9 cellular contexts compared by ENCODE assay signal in genomic region chr10:84177541-84178386, GRCh38. TPM values are rescaled to one million over a fixed set of nuclear protein-coding genes. Genes with fewer than 3 reads are reported as not detected.
DNase-seq lines count a peak whose midpoint lies in the region; ATAC-seq, FAIRE-seq and TF ChIP-seq lines count a peak whose summit lies in the region.
"Had no signal": no experiment of that assay in that cellular context is flagged by ENCODE, and none has a peak within 500 bp of the region (broad histone marks: within the 10 kb centered on the region; RNA-seq: fewer than 3 reads in every experiment).

No MANE protein-coding gene starts in this region.

- H3K9me3 Mint-ChIP-seq in naive B cell: peaks cover 0 to 2% (median 0%) of the 10 kb centered on the region in 7 donors

- H3K9me3 ChIP-seq in PC-3 (ENCODE audit: low read length): no peaks in the 10 kb centered on the region

- H3K4me3 Mint-ChIP-seq in naive B cell: no peak overlapping the region

- peaks cover 5 to 10% (median 9%) of the 10 kb centered on the region in 3 donors for H3K4me1 Mint-ChIP-seq in naive B cell

- H3K4me1 ChIP-seq in PC-3 (ENCODE audit: insufficient read depth, low read length): no peaks in the 10 kb centered on the region

- no peaks in the 10 kb centered on the region for H3F3A ChIP-seq in PC-3 (ENCODE audit: low read length, unreplicated experiment)

- no peaks in the 10 kb centered on the region for H4K20me1 ChIP-seq in PC-3 (ENCODE audit: low read length)

- peak; percentile 37 for ATAC-seq in GM18858 (IDR thresholded peaks at IDR 0.05; ENCODE audit: unreplicated experiment)
- ATAC-seq in HG02610 (IDR thresholded peaks at IDR 0.05; ENCODE audit: unreplicated experiment): peak; percentile 50
- ATAC-seq in naive B cell (ENCODE audit: low read depth in 2 of 2): peak; percentile 21 to 35
- ATAC-seq in PC-3: no peak

- no peaks in the 10 kb centered on the region for H3K36me3 Mint-ChIP-seq in naive B cell

- 0 out of 2 replicates have a peak, but pooled peaks cover 8% of the 10 kb centered on the region for H3K27me3 ChIP-seq in PC-3 (ENCODE audit: low read length)

- no TSS peak for BruUV-seq in PC-3 (replicated peaks; lab: Mats Ljungman, UMichigan)

- no peaks in the 10 kb centered on the region for H3K9me2 ChIP-seq in PC-3 (replicated peaks; ENCODE audit: low read length)

- no peak for TF ChIP-seq CTCF in PC-3 (conservative IDR thresholded peaks at IDR 0.05; ENCODE audit: low read depth, low read length)

- intact Hi-C loops in PC-3 (cut with micrococcal nuclease): no loop called here

- no peaks in the 10 kb centered on the region for H3K79me2 ChIP-seq in PC-3 (ENCODE audit: low read length)

- H3K4me2 ChIP-seq in PC-3 (ENCODE audit: low read length): no peak overlapping the region

- peak overlapping the region in 1 of 6 donors; percentile 63 for H3K27ac Mint-ChIP-seq in naive B cell

- no peak overlapping the region for H3K4me3 ChIP-seq in PC-3 (ENCODE audit: low read length)

- H3K36me3 ChIP-seq in PC-3 (ENCODE audit: low read depth, low read length): no peaks in the 10 kb centered on the region

- no peak overlapping the region for H3K9ac ChIP-seq in PC-3 (ENCODE audit: low read length)

- DNase-seq in activated CD8-positive, alpha-beta memory T cell treated with anti-CD3 and anti-CD28 coated beads, Interleukin-2, amount 50 U/mL, for 4 hours: peak; percentile 35
- DNase-seq in naive B cell (no peak), PC-3 (no peak), urothelium cell line (ENCODE audit: low spot score) (no peak), iPS-NIHi11 (ENCODE audit: low spot score) (no peak), midbrain (lab: John Stamatoyannopoulos, UW) (no peak)

- no peak for FAIRE-seq in urothelium cell line (lab: Jason Lieb, UNC)

- POLR2A ChIA-PET in PC-3 (lab: Charles Lee; ENCODE audit: unreplicated experiment): no interaction called here

- no peak overlapping the region for H2AFZ ChIP-seq in PC-3 (ENCODE audit: low read length)

- no peaks in the 10 kb centered on the region for H3K27me3 Mint-ChIP-seq in naive B cell

- CTCF ChIA-PET in PC-3 (lab: Charles Lee): no interaction called here

- no peak overlapping the region for H3K27ac ChIP-seq in PC-3 (ENCODE audit: low read length)

RNA-seq across cellular contexts. Expression of gene GPR15LG, which starts 4.2 kb away (rescaled TPM):
- polyA plus RNA-seq in naive B cell (ENCODE audit: low read depth in 6 of 6): not detected
- total RNA-seq in PC-3 (2014; rRNA removed): not detected in 2 replicates
- polyA plus RNA-seq: neural cell had no signal

RNA-seq across cellular contexts. Expression of gene CDHR1, which starts 16.6 kb away (rescaled TPM):
- polyA plus RNA-seq in naive B cell (ENCODE audit: low read depth in 6 of 6): under 1 TPM in 1 of 6 donors, not detected in 5; 0.08 TPM
- total RNA-seq in PC-3 (2014; rRNA removed): not detected in 2 replicates

RNA-seq across cellular contexts. Expression of gene GHITM, which starts 38.5 kb away (rescaled TPM):
- polyA plus RNA-seq in naive B cell (ENCODE audit: low read depth in 6 of 6): 100 to 1,000 TPM; 241 to 563 (median 272) TPM
- 187 and 211 TPM in 2 replicates for total RNA-seq in PC-3 (2014; rRNA removed)

RNA-seq across cellular contexts. Expression of gene LRIT2, which starts 47.6 kb away (rescaled TPM):
- polyA plus RNA-seq in naive B cell (ENCODE audit: low read depth in 6 of 6): not detected
- not detected in 2 replicates for total RNA-seq in PC-3 (2014; rRNA removed)
- polyA plus RNA-seq: neural cell had no signal
